In the genomic region with DNA sequence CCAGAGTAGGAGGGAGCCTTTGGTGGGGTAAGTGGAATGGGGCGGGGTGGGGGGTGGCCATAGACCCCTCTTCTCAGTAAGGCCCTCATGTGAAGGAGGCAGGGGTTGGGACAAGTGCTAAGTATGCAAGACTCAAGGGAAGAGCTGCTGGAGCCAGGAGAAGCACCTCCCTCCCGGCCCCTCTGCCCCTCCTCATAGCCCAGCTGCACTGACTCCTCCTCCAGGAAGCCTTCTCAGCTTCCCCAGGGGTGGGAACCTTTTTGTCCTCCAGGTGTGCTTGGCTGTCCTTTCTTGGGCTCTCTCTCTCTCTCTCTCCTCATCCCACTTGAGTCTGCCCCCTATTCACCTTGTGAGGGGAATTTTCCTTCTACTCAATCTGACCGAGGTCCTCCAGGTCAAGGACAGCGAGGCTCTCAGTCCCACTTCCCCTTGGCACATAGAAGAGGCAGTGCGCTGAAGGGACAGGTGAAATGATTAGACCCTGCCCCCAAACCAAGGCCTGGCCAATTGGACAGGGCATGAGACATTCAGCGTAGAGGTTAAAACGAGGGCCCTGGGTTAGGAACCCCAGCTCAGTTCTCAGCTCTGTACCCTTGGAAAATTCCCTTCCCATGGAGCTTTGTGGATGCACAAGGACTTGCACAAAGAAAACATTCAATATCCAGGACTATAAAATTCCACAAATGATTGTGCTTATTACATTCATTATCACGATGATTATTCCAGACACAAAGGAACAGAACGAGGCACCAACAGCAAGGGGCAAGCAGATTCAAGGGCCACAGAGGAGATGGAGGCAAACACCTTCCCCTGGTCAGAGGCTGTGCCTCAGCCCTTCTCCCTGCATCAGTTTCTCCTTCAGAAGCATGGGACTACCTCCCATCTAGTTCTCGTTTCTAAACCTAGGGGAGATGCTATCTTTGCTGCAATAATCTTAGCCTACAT, we compare ENCODE assay signal across 15 cellular contexts. TPM values are rescaled to one million over a fixed set of nuclear protein-coding genes. Genes with fewer than 3 reads are reported as not detected.
A peak's percentile ranks its signal among the peaks of the same experiment; 100 is the strongest.
DNase-seq lines count a peak whose midpoint lies in the region; ATAC-seq, FAIRE-seq and TF ChIP-seq lines count a peak whose summit lies in the region.
"Had no signal": no experiment of that assay in that cellular context is flagged by ENCODE, and none has a peak within 500 bp of the region (broad histone marks: within the 10 kb centered on the region; RNA-seq: fewer than 3 reads in every experiment).

No MANE protein-coding gene starts in this region.

- no peak for TF ChIP-seq POLR2A in HepG2 (IDR thresholded peaks at IDR 0.05; ENCODE audit: insufficient read depth in 1 of 2, low read depth in 2 of 2, low read length in 2 of 2)
- no peak for TF ChIP-seq POLR2A in right lobe of liver (IDR thresholded peaks at IDR 0.05)

- POLR2A ChIA-PET in HepG2 (lab: Yijun Ruan, JAX): interaction anchor here (1.0 to 1.6 kb wide), 2 partner anchors 80 to 127 kb away, joined by 3 to 6 read pairs; a partner anchor contains a TSS

- no peak for TF ChIP-seq RAD21 in HepG2 (CRISPR knock-in tag; IDR thresholded peaks at IDR 0.05)

- TF ChIP-seq EP300 in HepG2 (IDR thresholded peaks at IDR 0.05; ENCODE audit: low read depth in 2 of 2, low read length in 2 of 2) (no peak), HepG2 (CRISPR knock-in tag; IDR thresholded peaks at IDR 0.05; ENCODE audit: borderline replicate concordance) (no peak)

- CTCF ChIA-PET in HepG2 (lab: Yijun Ruan, JAX; ENCODE audit: low intra/inter-chr PET ratio, low total read pairs): no interaction called here

- no peak overlapping the region for H2BK5ac ChIP-seq in neuronal stem cell (ENCODE audit: low read length)

- TF ChIP-seq CTCF in HepG2 (CRISPR knock-in tag; IDR thresholded peaks at IDR 0.05) (no peak), right lobe of liver (IDR thresholded peaks at IDR 0.05) (no peak), left ventricle myocardium inferior (IDR thresholded peaks at IDR 0.05; ENCODE audit: borderline replicate concordance) (no peak)

- intact Hi-C loops in HepG2 (cut with micrococcal nuclease; ENCODE audit: unreplicated experiment) (no loop called here), right lobe of liver (cut with DNase I) (loop anchor here in 1 of 2 donors (5.0 kb wide), 1 partner anchor 42 kb away; no protein-coding TSS in a partner anchor), left ventricle myocardium inferior (cut with micrococcal nuclease) (loop anchor here (5.0 kb wide), 1 partner anchor 37 kb away; no protein-coding TSS in a partner anchor)

- H3K4me2 ChIP-seq in HepG2 (ENCODE audit: low read depth, low read length) (peak overlapping the region; percentile 89), neuronal stem cell (ENCODE audit: insufficient read depth, low read length, poor library complexity, severe bottlenecking) (no peak overlapping the region)

- H3K4me3 Mint-ChIP-seq in stimulated activated naive B cell treated with anti-CD40 and anti-IgM and Interleukin-4, amounts not matched to agents 10 μg/mL and 1 μg/mL and 100 μg/mL, for 72 hours: no peak overlapping the region

- DNase-seq in HepG2 (ENCODE audit: low spot score) (no peak), right lobe of liver (no peak), left ventricle myocardium inferior (no peak), neuronal stem cell (ENCODE audit: low spot score) (no peak), HTR-8/SVneo (ENCODE audit: insufficient read length, low spot score) (no peak), GM19240 (ENCODE audit: insufficient read length, low spot score) (no peak)
- DNase-seq in stimulated activated naive B cell treated with anti-CD40 and anti-IgM and Interleukin-4, amounts not matched to agents 10 μg/mL and 1 μg/mL and 100 μg/mL, for 72 hours: no peak
- DNase-seq: NCI-H1048, PC-3 had no signal

- H3K9ac ChIP-seq in HepG2 (ENCODE audit: insufficient read depth, low read depth, low read length): peak overlapping the region; percentile 69; the same call in 1 of the 2 replicates
- no peak overlapping the region for H3K9ac ChIP-seq in neuronal stem cell (ENCODE audit: low read depth, low read length, poor library complexity)

- H3K18ac ChIP-seq in neuronal stem cell (ENCODE audit: low read length): no peak overlapping the region

- H3K79me2 ChIP-seq in HepG2 (ENCODE audit: insufficient read depth, low read length): no peaks in the 10 kb centered on the region

- no peaks in the 10 kb centered on the region for H3K9me3 Mint-ChIP-seq in stimulated activated naive B cell treated with anti-CD40 and anti-IgM and Interleukin-4, amounts not matched to agents 10 μg/mL and 1 μg/mL and 100 μg/mL, for 72 hours
- H3K9me3 Mint-ChIP-seq: activated naive CD4-positive, alpha-beta T cell treated with anti-CD3 and anti-CD28 coated beads, Interleukin-2, amount 50 U/mL, for 72 hours had no signal

- H3K79me1 ChIP-seq in neuronal stem cell (ENCODE audit: low read depth, low read length): no peaks in the 10 kb centered on the region

- H3K9me3 ChIP-seq in HepG2 (ENCODE audit: low read length): no peaks in the 10 kb centered on the region
- no peaks in the 10 kb centered on the region for H3K9me3 ChIP-seq in right lobe of liver
- H3K9me3 ChIP-seq in left ventricle myocardium inferior (replicated peaks): no peaks in the 10 kb centered on the region
- no peaks in the 10 kb centered on the region for H3K9me3 ChIP-seq in neuronal stem cell (replicated peaks in 1 of 2; ENCODE audit: control insufficient read depth in 2 of 2, insufficient read depth in 1 of 2, low read depth in 1 of 2, low read length in 2 of 2)

- H3K36me3 Mint-ChIP-seq in stimulated activated naive B cell treated with anti-CD40 and anti-IgM and Interleukin-4, amounts not matched to agents 10 μg/mL and 1 μg/mL and 100 μg/mL, for 72 hours: no peaks in the 10 kb centered on the region
- H3K36me3 Mint-ChIP-seq: activated naive CD4-positive, alpha-beta T cell treated with anti-CD3 and anti-CD28 coated beads, Interleukin-2, amount 50 U/mL, for 72 hours had no signal

- 53% methylated on average over 10 of the region's 10 CpGs for WGBS in HepG2 (ENCODE audit: low lambda C conversion rate)
- WGBS in right lobe of liver (ENCODE audit: insufficient coverage, low coverage, low lambda C conversion rate, missing lambda C conversion rate): 60% methylated on average over 8 of the region's 10 CpGs
- no CpG with 5 or more reads among the region's 10 CpGs for WGBS in neuronal stem cell (ENCODE audit: extremely low coverage in 2 of 2, insufficient read length in 2 of 2, insufficient replicate concordance in 1 of 2), 2 donors

- no peak overlapping the region for H4K91ac ChIP-seq in neuronal stem cell (ENCODE audit: low read depth, low read length, poor library complexity)

- in situ Hi-C loops in HepG2 (cut with HindIII; ENCODE audit: extremely low pct_ligation_motif_present, low pct_unique_long_range_greater_than_20kb): no loop called here

- H3K27me3 Mint-ChIP-seq in stimulated activated naive B cell treated with anti-CD40 and anti-IgM and Interleukin-4, amounts not matched to agents 10 μg/mL and 1 μg/mL and 100 μg/mL, for 72 hours: peaks cover 29 to 31% of the 10 kb centered on the region in 2 donors

- ATAC-seq in HepG2: no peak
- ATAC-seq in right lobe of liver: no peak
- ATAC-seq in GM21515 (IDR thresholded peaks at IDR 0.05; ENCODE audit: unreplicated experiment): no peak
- no peak for ATAC-seq in stimulated activated naive B cell treated with anti-CD40 and anti-IgM and Interleukin-4, amounts not matched to agents 10 μg/mL and 1 μg/mL and 100 μg/mL, for 72 hours (replicated peaks)
- ATAC-seq: activated naive CD4-positive, alpha-beta T cell treated with anti-CD3 and anti-CD28 coated beads, Interleukin-2, amount 50 U/mL, for 72 hours; PC-3 had no signal

- H2BK120ac ChIP-seq in neuronal stem cell (ENCODE audit: low read depth, low read length): peak overlapping the region; percentile 50

- H4K20me1 ChIP-seq in HepG2 (ENCODE audit: insufficient read depth, low read length): no peaks in the 10 kb centered on the region

- H2BK12ac ChIP-seq in neuronal stem cell (ENCODE audit: low read length): no peak overlapping the region

- H3K36me3 ChIP-seq in HepG2 (replicated peaks in 1 of 2; ENCODE audit: control insufficient read depth in 1 of 2, insufficient read depth in 2 of 2, low read length in 2 of 2) (no peaks in the 10 kb centered on the region), right lobe of liver (no peaks in the 10 kb centered on the region), left ventricle myocardium inferior (peaks cover 45% of the 10 kb centered on the region), neuronal stem cell (replicated peaks in 1 of 2; ENCODE audit: control insufficient read depth in 2 of 2, insufficient read depth in 2 of 2, low read length in 2 of 2) (no peaks in the 10 kb centered on the region)

- no TSS peak for BruUV-seq in HepG2 (replicated peaks; lab: Mats Ljungman, UMichigan)

- peaks cover 3 to 5% of the 10 kb centered on the region in 2 donors for H3K4me1 Mint-ChIP-seq in stimulated activated naive B cell treated with anti-CD40 and anti-IgM and Interleukin-4, amounts not matched to agents 10 μg/mL and 1 μg/mL and 100 μg/mL, for 72 hours

- H3K4me1 ChIP-seq in HepG2 (ENCODE audit: insufficient read depth, low read length): peaks cover 76% of the 10 kb centered on the region
- H3K4me1 ChIP-seq in right lobe of liver: no peaks in the 10 kb centered on the region
- H3K4me1 ChIP-seq in left ventricle myocardium inferior: peaks cover 98% of the 10 kb centered on the region
- peaks cover 27 to 33% of the 10 kb centered on the region in 2 donors for H3K4me1 ChIP-seq in neuronal stem cell (ENCODE audit: control insufficient read depth in 2 of 2, insufficient read depth in 1 of 2, low read depth in 1 of 2, low read length in 2 of 2)

- no peak overlapping the region for H3K23ac ChIP-seq in neuronal stem cell (ENCODE audit: low read depth, low read length, poor library complexity)

- H2AFZ ChIP-seq in HepG2 (ENCODE audit: low read length) (no peak overlapping the region), neuronal stem cell (ENCODE audit: low read length) (no peak overlapping the region)

- no peaks in the 10 kb centered on the region for H3K27me3 ChIP-seq in HepG2 (ENCODE audit: control insufficient read depth in 1 of 2, insufficient read depth in 2 of 2, low read length in 2 of 2)
- no peaks in the 10 kb centered on the region for H3K27me3 ChIP-seq in right lobe of liver
- no peaks in the 10 kb centered on the region for H3K27me3 ChIP-seq in left ventricle myocardium inferior (ENCODE audit: low read depth)
- H3K27me3 ChIP-seq in neuronal stem cell (ENCODE audit: control insufficient read depth in 3 of 3, insufficient read depth in 3 of 3, low read depth in 1 of 3, low read length in 3 of 3): no peaks in the 10 kb centered on the region

- H2AK5ac ChIP-seq in neuronal stem cell (ENCODE audit: low read depth, low read length): no peak overlapping the region

- FAIRE-seq in HepG2 (lab: Jason Lieb, UNC) (no peak), HTR-8/SVneo (lab: Jason Lieb, UNC) (no peak)
- FAIRE-seq: A204.1 had no signal

- no peak overlapping the region for H3K27ac Mint-ChIP-seq in stimulated activated naive B cell treated with anti-CD40 and anti-IgM and Interleukin-4, amounts not matched to agents 10 μg/mL and 1 μg/mL and 100 μg/mL, for 72 hours
- H3K27ac Mint-ChIP-seq: activated naive CD4-positive, alpha-beta T cell treated with anti-CD3 and anti-CD28 coated beads, Interleukin-2, amount 50 U/mL, for 72 hours had no signal

- H4K8ac ChIP-seq in neuronal stem cell (ENCODE audit: low read depth, low read length): no peak overlapping the region

- peak overlapping the region; percentile 53 to 69 (median 54); a peak in 4 of 6 replicates for H3K4me3 ChIP-seq in HepG2 (replicated peaks in 1 of 3; ENCODE audit: insufficient read depth in 1 of 3, low read depth in 2 of 3, low read length in 3 of 3)
- no peak overlapping the region for H3K4me3 ChIP-seq in right lobe of liver
- peak overlapping the region; percentile 67 for H3K4me3 ChIP-seq in left ventricle myocardium inferior
- H3K4me3 ChIP-seq in neuronal stem cell (ENCODE audit: low read length in 2 of 2): no peak overlapping the region

- H3K27ac ChIP-seq in HepG2 (ENCODE audit: extremely low read length, insufficient read depth, low read length) (no peak overlapping the region), right lobe of liver (no peak overlapping the region), left ventricle myocardium inferior (replicated peaks) (peak overlapping the region; percentile 95), neuronal stem cell (replicated peaks; ENCODE audit: low read length) (no peak overlapping the region)

- peak overlapping the region; percentile 41 for H2BK15ac ChIP-seq in neuronal stem cell (ENCODE audit: low read length)

- no peak overlapping the region for H3K4ac ChIP-seq in neuronal stem cell (ENCODE audit: low read length)

- H3K14ac ChIP-seq in neuronal stem cell (ENCODE audit: low read length): no peak overlapping the region

RNA-seq across cellular contexts. Expression of a gene that starts 45.6 kb away (rescaled TPM):
- total RNA-seq in HepG2 (2016; rRNA removed; fragmentation: Illumina TruSeq; extraction: Trizol): 0.29 and 0.32 TPM in 2 replicates
- 0.71 and 1.4 TPM in 2 replicates for total RNA-seq in HepG2 (2016; cell fraction: cytosol; rRNA removed; fragmentation: Illumina TruSeq; extraction: Trizol; ENCODE audit: low read depth)
- total RNA-seq in HepG2 (2016; cell fraction: insoluble cytoplasmic fraction; rRNA removed; fragmentation: Illumina TruSeq; extraction: Trizol): 0.48 and 0.80 TPM in 2 replicates
- 0.37 and 0.55 TPM in 2 replicates for total RNA-seq in HepG2 (2016; cell fraction: membrane; rRNA removed; fragmentation: Illumina TruSeq; extraction: Trizol)
- not detected in 2 replicates for total RNA-seq in HepG2 (2016; cell fraction: nucleus; rRNA removed; fragmentation: Illumina TruSeq; extraction: Trizol)
- 2.6 and 5.0 TPM in 2 replicates for polyA plus RNA-seq in HepG2 (2011; rRNA removed)
- 3.4 and 4.2 TPM in 2 replicates for polyA plus RNA-seq in HepG2 (2011; cell fraction: cytosol; rRNA removed)
- 1.4 and 3.5 TPM in 2 replicates for polyA plus RNA-seq in HepG2 (2011; cell fraction: nucleus; rRNA removed)
- polyA plus RNA-seq in HepG2 (2012): 2.6 and 3.0 TPM in 2 replicates
- polyA plus RNA-seq in HepG2 (2016; cell fraction: cytosol; fragmentation: Illumina TruSeq; extraction: Trizol; ENCODE audit: low read depth): 0.71 and 0.88 TPM in 2 replicates
- 0.54 and 0.76 TPM in 2 replicates for polyA plus RNA-seq in HepG2 (2016; cell fraction: insoluble cytoplasmic fraction; fragmentation: Illumina TruSeq; extraction: Trizol; ENCODE audit: low read depth)
- 0.31 and 0.54 TPM in 2 replicates for polyA plus RNA-seq in HepG2 (2016; cell fraction: membrane; fragmentation: Illumina TruSeq; extraction: Trizol; ENCODE audit: low read depth)
- 1.0 TPM in 1 of 2 replicates, not detected in the other for polyA plus RNA-seq in HepG2 (2016; cell fraction: nucleus; fragmentation: Illumina TruSeq; extraction: Trizol; ENCODE audit: insufficient read depth, low read depth)
- 2.3 TPM in 1 of 2 replicates, not detected in the other for polyA minus RNA-seq in HepG2 (2011; rRNA and poly(A)+ RNA removed; ENCODE audit: low replicate concordance)
- polyA minus RNA-seq in HepG2 (2011; cell fraction: cytosol; rRNA and poly(A)+ RNA removed): not detected in 2 replicates
- not detected in 2 replicates for polyA minus RNA-seq in HepG2 (2011; cell fraction: nucleus; rRNA and poly(A)+ RNA removed)
- total RNA-seq in right lobe of liver: not detected
- total RNA-seq in left ventricle myocardium inferior: not detected
- polyA plus RNA-seq in neuronal stem cell (2013, experiment 1 of 2): not detected
- not detected for polyA plus RNA-seq in neuronal stem cell (2013, experiment 2 of 2)
- total RNA-seq: activated CD8-positive, alpha-beta memory T cell treated with anti-CD3 and anti-CD28 coated beads for 36 hours; activated naive CD4-positive, alpha-beta T cell treated with anti-CD3 and anti-CD28 coated beads, Interleukin-2, amount 50 U/mL, for 72 hours; lung microvascular endothelial cell; PC-3; temporal lobe had no signal

Comparison
In these comparisons a context has a peak if more than half of its experiments do, and no peak if none do; other contexts are left out.
1. H3K4me3 ChIP-seq: peak in HepG2 (3 of 3) and left ventricle myocardium inferior (single experiment); none in right lobe of liver (0 of 3) and neuronal stem cell (0 of 2).